ENCODE assay signal across 10 cellular contexts in the genomic region with DNA sequence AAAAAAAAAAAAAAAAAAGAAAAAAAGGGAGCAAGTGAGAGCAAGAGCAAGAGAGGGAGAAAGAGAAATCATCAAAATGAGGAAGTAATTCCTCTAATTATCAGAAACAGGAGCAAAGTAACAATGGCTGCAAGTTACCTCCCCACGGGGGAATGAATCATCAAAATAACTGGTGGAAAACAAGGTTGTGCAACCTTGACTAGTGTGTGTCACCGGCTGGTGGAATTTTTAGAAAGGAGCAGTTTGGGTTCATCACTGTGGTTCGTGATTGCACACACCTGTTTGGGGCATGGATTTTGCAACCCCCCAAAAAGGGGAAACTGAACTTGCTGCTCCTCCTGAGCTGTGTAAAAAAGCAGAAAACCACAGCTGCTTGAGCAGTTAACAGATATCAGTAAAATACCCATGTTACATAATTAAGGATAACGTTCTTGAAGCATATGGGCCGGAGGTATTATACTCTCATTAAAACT.
DNase-seq lines count a peak whose midpoint lies in the region; ATAC-seq, FAIRE-seq and TF ChIP-seq lines count a peak whose summit lies in the region.
"Had no signal": no experiment of that assay in that cellular context is flagged by ENCODE, and none has a peak within 500 bp of the region (broad histone marks: within the 10 kb centered on the region; RNA-seq: fewer than 3 reads in every experiment).

No MANE protein-coding gene starts in this region.

- intact Hi-C loops in PC-3 (cut with micrococcal nuclease): no loop called here

- no peak for FAIRE-seq in GM12891 (lab: Jason Lieb, UNC)

- H3K27me3 ChIP-seq in PC-3 (ENCODE audit: low read length): no peaks in the 10 kb centered on the region
- H3K27me3 ChIP-seq in tibial nerve: no peaks in the 10 kb centered on the region
- H3K27me3 ChIP-seq: cardiac muscle cell had no signal

- H3K4me2 ChIP-seq in PC-3 (ENCODE audit: low read length): peak overlapping the region; percentile 34

- peak; percentile 53 for ATAC-seq in PC-3

- no peak overlapping the region for H3K9ac ChIP-seq in PC-3 (ENCODE audit: low read length)

- no peak overlapping the region for H3K27ac ChIP-seq in PC-3 (ENCODE audit: low read length)
- peak overlapping the region in 1 of 4 donors; percentile 25 for H3K27ac ChIP-seq in tibial nerve
- H3K27ac ChIP-seq: C4-2B, cardiac muscle cell had no signal

- CTCF ChIA-PET in PC-3 (lab: Charles Lee): no interaction called here

- TF ChIP-seq EP300 in tibial nerve (IDR thresholded peaks at IDR 0.05): peak in 1 of 2 donors; percentile 84

- POLR2A ChIA-PET in PC-3 (lab: Charles Lee; ENCODE audit: unreplicated experiment): no interaction called here

- no peaks in the 10 kb centered on the region for H3K9me3 ChIP-seq in PC-3 (ENCODE audit: low read length)
- H3K9me3 ChIP-seq in tibial nerve: no peaks in the 10 kb centered on the region

- no peaks in the 10 kb centered on the region for H3K79me2 ChIP-seq in PC-3 (ENCODE audit: low read length)

- peaks cover 24% of the 10 kb centered on the region for H3K4me1 ChIP-seq in PC-3 (ENCODE audit: insufficient read depth, low read length)
- peaks cover 0 to 22% (median 5%) of the 10 kb centered on the region in 4 donors for H3K4me1 ChIP-seq in tibial nerve

- peak overlapping the region; percentile 2; the same call in 1 of the 2 replicates for H2AFZ ChIP-seq in PC-3 (ENCODE audit: low read length)

- H3K4me3 ChIP-seq in PC-3 (ENCODE audit: low read length): no peak overlapping the region
- H3K4me3 ChIP-seq in foreskin fibroblast (ENCODE audit: low read depth in 1 of 2, low read length in 2 of 2): no peak overlapping the region
- no peak overlapping the region for H3K4me3 ChIP-seq in tibial nerve
- H3K4me3 ChIP-seq: cardiac muscle cell had no signal

- 73 to 83% methylated on average over 5 of the region's 5 CpGs for WGBS in tibial nerve, 2 donors

- TF ChIP-seq POLR2A in tibial nerve (IDR thresholded peaks at IDR 0.05) (no peak), GM12891 (IDR thresholded peaks at IDR 0.05; ENCODE audit: low read depth, low read length) (no peak)

- DNase-seq in activated CD4-positive, alpha-beta T cell treated with anti-CD3 and anti-CD28 coated beads for 48 hours: peak; percentile 2
- no peak for DNase-seq in activated CD4-positive, alpha-beta T cell treated with anti-CD3 and anti-CD28 coated beads, Interleukin-2, amount 50 U/mL, for 4 hours
- peak; percentile 78 for DNase-seq in PC-3
- peak; percentile 57 to 76 for DNase-seq in foreskin fibroblast
- peak; percentile 13 to 56 for DNase-seq in tibial nerve (ENCODE audit: low spot score in 2 of 2)
- no peak for DNase-seq in NCI-H82 treated with DMSO at 0.1 percent for 48 hours (lab: John Stamatoyannopoulos, UW; ENCODE audit: unreplicated experiment)
- DNase-seq in DMS153 (lab: John Stamatoyannopoulos, UW): no peak
- no peak for DNase-seq in GM12891 (ENCODE audit: insufficient read length, low spot score)

- TF ChIP-seq CTCF in PC-3 (conservative IDR thresholded peaks at IDR 0.05; ENCODE audit: low read depth, low read length) (no peak), foreskin fibroblast (IDR thresholded peaks at IDR 0.05; ENCODE audit: low read depth, low read length) (no peak), tibial nerve (IDR thresholded peaks at IDR 0.05) (no peak)

- H3K9me2 ChIP-seq in PC-3 (replicated peaks; ENCODE audit: low read length): no peaks in the 10 kb centered on the region

- no TSS peak for BruUV-seq in PC-3 (replicated peaks; lab: Mats Ljungman, UMichigan)

- H3K36me3 ChIP-seq in PC-3 (ENCODE audit: low read depth, low read length): no peaks in the 10 kb centered on the region
- H3K36me3 ChIP-seq in tibial nerve: no peaks in the 10 kb centered on the region
- H3K36me3 ChIP-seq: cardiac muscle cell had no signal

- H3F3A ChIP-seq in PC-3 (ENCODE audit: low read length, unreplicated experiment): no peaks in the 10 kb centered on the region

- H4K20me1 ChIP-seq in PC-3 (ENCODE audit: low read length): no peaks in the 10 kb centered on the region

TF ChIP-seq in GM12891, 5 proteins besides CTCF, POLR2A, EP300 and RAD21:
- TF ChIP-seq TAF1 (IDR thresholded peaks at IDR 0.05; ENCODE audit: low read depth, low read length) (no peak), POU2F2 (IDR thresholded peaks at IDR 0.05; ENCODE audit: low read depth, low read length) (no peak), POLR2AphosphoS5 (IDR thresholded peaks at IDR 0.05; ENCODE audit: low read depth, low read length) (no peak), PAX5 (IDR thresholded peaks at IDR 0.05; ENCODE audit: insufficient read depth, low read length, severe bottlenecking) (no peak), SPI1 (IDR thresholded peaks at IDR 0.05; ENCODE audit: low read depth, low read length) (no peak)

Comparison
In these comparisons a context has a peak if more than half of its experiments do, and no peak if none do; other contexts are left out.
1. DNase-seq: peak in activated CD4-positive, alpha-beta T cell treated with anti-CD3 and anti-CD28 coated beads for 48 hours (single experiment), PC-3 (single experiment), foreskin fibroblast (2 of 2) and tibial nerve (2 of 2); none in activated CD4-positive, alpha-beta T cell treated with anti-CD3 and anti-CD28 coated beads, Interleukin-2, amount 50 U/mL, for 4 hours (0 of 2), NCI-H82 treated with DMSO at 0.1 percent for 48 hours (single experiment), DMS153 (single experiment) and GM12891 (single experiment).